In genomic region chr14:91112172-91112571, GRCh38 we compare ENCODE assay signal across 11 cellular contexts. TPM values are rescaled to one million over a fixed set of nuclear protein-coding genes. Genes with fewer than 3 reads are reported as not detected.
DNase-seq lines count a peak whose midpoint lies in the region; ATAC-seq and TF ChIP-seq lines count a peak whose summit lies in the region.
"Had no signal": no experiment of that assay in that cellular context is flagged by ENCODE, and none has a peak within 500 bp of the region (broad histone marks: within the 10 kb centered on the region; RNA-seq: fewer than 3 reads in every experiment).

No MANE protein-coding gene starts in this region.

- TF ChIP-seq POLR2A in IMR-90 (IDR thresholded peaks at IDR 0.05; ENCODE audit: low read depth, low read length) = no peak

- no peak overlapping the region for H2AFZ ChIP-seq in IMR-90 (replicated peaks; ENCODE audit: low read length, poor library complexity)

- 96% methylated on average over 4 of the region's 6 CpGs; no CpG with 5 or more reads in 1 of the 2 experiments for WGBS in IMR-90 (ENCODE audit: extremely low coverage in 2 of 2, insufficient read length in 1 of 2), 2 experiments

- H3K4ac ChIP-seq in IMR-90 (ENCODE audit: low read depth, low read length) = no peak overlapping the region

- no peak overlapping the region for H2BK15ac ChIP-seq in IMR-90 (ENCODE audit: low read depth, low read length)

- intact Hi-C loops in CD4-positive, alpha-beta memory T cell (cut with micrococcal nuclease) = no loop called here
- intact Hi-C loops in IMR-90 (cut with micrococcal nuclease) (no loop called here), Right ventricle myocardium superior (cut with DNase I) (no loop called here)
- intact Hi-C loops in activated CD8-positive, alpha-beta T cell treated with anti-CD3 and anti-CD28 coated beads for 36 hours (cut with micrococcal nuclease) = no loop called here

- no peak overlapping the region for H4K91ac ChIP-seq in IMR-90 (ENCODE audit: insufficient read depth, low read depth, low read length)

- H2BK120ac ChIP-seq in IMR-90 (ENCODE audit: low read depth, low read length) = no peak overlapping the region

- no peak overlapping the region for H2BK20ac ChIP-seq in IMR-90 (ENCODE audit: low read depth, low read length)

- peaks cover 0 to 15% of the 10 kb centered on the region in 2 donors for H3K36me3 Mint-ChIP-seq in CD4-positive, alpha-beta memory T cell
- peaks cover 27% of the 10 kb centered on the region for H3K36me3 Mint-ChIP-seq in activated CD8-positive, alpha-beta T cell treated with anti-CD3 and anti-CD28 coated beads for 36 hours (ENCODE audit: low read depth)
- H3K36me3 Mint-ChIP-seq in naive B cell = no peaks in the 10 kb centered on the region

- H4K8ac ChIP-seq in IMR-90 (ENCODE audit: low read depth in 2 of 2, low read length in 2 of 2) = no peak overlapping the region

- H3K56ac ChIP-seq in IMR-90 (ENCODE audit: extremely low read depth, insufficient read depth, low read length) = no peak overlapping the region

- H4K20me1 ChIP-seq in IMR-90 (ENCODE audit: insufficient read depth, low read length) = no peaks in the 10 kb centered on the region

- TF ChIP-seq CTCF in IMR-90 (conservative IDR thresholded peaks at IDR 0.05; ENCODE audit: low read depth, low read length) = no peak
- no peak for TF ChIP-seq CTCF in activated CD8-positive, alpha-beta T cell treated with anti-CD3 and anti-CD28 coated beads for 36 hours (IDR thresholded peaks at IDR 0.05)

- peaks cover 0 to 12% of the 10 kb centered on the region in 2 experiments; a peak in 2 of 4 replicates for H3K79me1 ChIP-seq in IMR-90 (ENCODE audit: low read depth in 1 of 2, low read length in 2 of 2)

- H3K4me3 ChIP-seq in CD4-positive, alpha-beta memory T cell (ENCODE audit: low read length in 2 of 2) = no peak overlapping the region
- no peak overlapping the region for H3K4me3 ChIP-seq in IMR-90 (ENCODE audit: insufficient read depth, low read depth, low read length)
- H3K4me3 ChIP-seq: thoracic aorta had no signal

- dilution Hi-C loops in IMR-90 (cut with HindIII; ENCODE audit: low sequenced_read_pairs, unreplicated experiment) = no loop called here

- no peak for TF ChIP-seq RAD21 in IMR-90 (IDR thresholded peaks at IDR 0.05; ENCODE audit: low read length)

- no peak overlapping the region for H4K5ac ChIP-seq in IMR-90 (ENCODE audit: low read depth, low read length)

- peak overlapping the region in 5 of 8 donors; percentile 24 to 53 (median 35) for H3K4me3 Mint-ChIP-seq in CD4-positive, alpha-beta memory T cell
- peak overlapping the region; percentile 52 for H3K4me3 Mint-ChIP-seq in activated CD8-positive, alpha-beta T cell treated with anti-CD3 and anti-CD28 coated beads for 36 hours
- H3K4me3 Mint-ChIP-seq in naive B cell = peak overlapping the region in 7 of 8 donors; percentile 21 to 78 (median 62)

- BruUV-seq in IMR-90 (replicated peaks; lab: Mats Ljungman, UMichigan) = no TSS peak

- H2AK5ac ChIP-seq in IMR-90 (ENCODE audit: low read depth, low read length) = peak overlapping the region; percentile 4; the same call in 1 of the 2 replicates

- peak overlapping the region in 6 of 7 donors; percentile 12 to 83 (median 69) for H3K27ac Mint-ChIP-seq in CD4-positive, alpha-beta memory T cell
- H3K27ac Mint-ChIP-seq in activated CD8-positive, alpha-beta T cell treated with anti-CD3 and anti-CD28 coated beads for 36 hours = peak overlapping the region; percentile 68
- peak overlapping the region in 4 of 6 donors; percentile 50 to 83 (median 56) for H3K27ac Mint-ChIP-seq in naive B cell

- CTCF ChIA-PET in CD4-positive, alpha-beta memory T cell (lab: Charles Lee; ENCODE audit: partially characterized antibody) = interaction anchor here (1.2 to 5.3 kb wide), 5 partner anchors 12 to 209 kb away, joined by 3 to 74 read pairs (median 4); partner anchors contain the start of gene RPS6KA5
- CTCF ChIA-PET in IMR-90 (lab: Yijun Ruan, JAX) = no interaction called here
- CTCF ChIA-PET in activated CD8-positive, alpha-beta T cell treated with anti-CD3 and anti-CD28 coated beads for 36 hours (lab: Charles Lee) = interaction anchor here (1.8 to 4.4 kb wide), 2 partner anchors 34 to 49 kb away, joined by 9 to 36 read pairs; partner anchors contain the start of gene RPS6KA5

- no peak overlapping the region for H3K23ac ChIP-seq in IMR-90 (ENCODE audit: low read depth, low read length)

- H3K36me3 ChIP-seq in CD4-positive, alpha-beta memory T cell (ENCODE audit: insufficient read depth, low read length) = no peaks in the 10 kb centered on the region
- H3K36me3 ChIP-seq in IMR-90 (ENCODE audit: control insufficient read depth, insufficient read depth, low read length) = no peaks in the 10 kb centered on the region
- H3K36me3 ChIP-seq: thoracic aorta had no signal

- H3K18ac ChIP-seq in IMR-90 (ENCODE audit: low read depth, low read length) = no peak overlapping the region

- peaks cover 0 to 2% (median 0%) of the 10 kb centered on the region in 8 donors for H3K9me3 Mint-ChIP-seq in CD4-positive, alpha-beta memory T cell
- H3K9me3 Mint-ChIP-seq in activated CD8-positive, alpha-beta T cell treated with anti-CD3 and anti-CD28 coated beads for 36 hours = no peaks in the 10 kb centered on the region
- no peaks in the 10 kb centered on the region for H3K9me3 Mint-ChIP-seq in naive B cell

- no peaks in the 10 kb centered on the region for H3K27me3 ChIP-seq in CD4-positive, alpha-beta memory T cell (ENCODE audit: insufficient read depth, low read length)
- H3K27me3 ChIP-seq in IMR-90 (ENCODE audit: control insufficient read depth, insufficient read depth, low read length) = no peaks in the 10 kb centered on the region

- no peak for DNase-seq in CD4-positive, alpha-beta memory T cell
- DNase-seq in IMR-90 = no peak
- DNase-seq in activated CD8-positive, alpha-beta T cell treated with anti-CD3 and anti-CD28 coated beads for 36 hours = no peak
- no peak for DNase-seq in naive B cell
- DNase-seq in Right ventricle myocardium superior = no peak
- DNase-seq in SIG-M5 treated with dmso at 0.1 percent for 504 hours (lab: John Stamatoyannopoulos, UW; ENCODE audit: unreplicated experiment) = no peak
- no peak for DNase-seq in activated CD4-positive, CD25-positive, alpha-beta regulatory T cell treated with anti-CD3 and anti-CD28 coated beads, Interleukin-2, amount 50 U/mL, for 72 hours
- DNase-seq: H9, kidney glomerular epithelial cell had no signal

- no peak overlapping the region for H3K27ac ChIP-seq in CD4-positive, alpha-beta memory T cell (ENCODE audit: low read depth, low read length)
- no peak overlapping the region for H3K27ac ChIP-seq in IMR-90 (ENCODE audit: insufficient read depth, low read length)
- H3K27ac ChIP-seq: thoracic aorta had no signal

- ATAC-seq in IMR-90 (ENCODE audit: low read depth) (no peak), naive B cell (ENCODE audit: low read depth in 2 of 2) (no peak), GM19452 (IDR thresholded peaks at IDR 0.05; ENCODE audit: unreplicated experiment) (no peak), Right ventricle myocardium superior (ENCODE audit: poor library complexity) (no peak)
- ATAC-seq in activated CD8-positive, alpha-beta T cell treated with anti-CD3 and anti-CD28 coated beads for 36 hours = no peak

- no peak overlapping the region for H3K9ac ChIP-seq in IMR-90 (ENCODE audit: low read depth, low read length)

- no peaks in the 10 kb centered on the region for H3K9me3 ChIP-seq in CD4-positive, alpha-beta memory T cell (ENCODE audit: control insufficient read depth in 1 of 2, low read length in 2 of 2)
- H3K9me3 ChIP-seq in IMR-90 (ENCODE audit: control insufficient read depth, insufficient read depth, low read length) = no peaks in the 10 kb centered on the region
- H3K9me3 ChIP-seq: thoracic aorta had no signal

- H3K9me1 ChIP-seq in IMR-90 (ENCODE audit: insufficient read depth, low read length) = peaks cover 5% of the 10 kb centered on the region

- POLR2A ChIA-PET in CD4-positive, alpha-beta memory T cell (lab: Charles Lee; ENCODE audit: partially characterized antibody) = interaction anchor here (3.2 kb wide), 1 partner anchor 34 kb away, joined by 25 read pairs; no protein-coding TSS in a partner anchor
- POLR2A ChIA-PET in IMR-90 (lab: Charles Lee; ENCODE audit: unreplicated experiment) = no interaction called here
- POLR2A ChIA-PET in activated CD8-positive, alpha-beta T cell treated with anti-CD3 and anti-CD28 coated beads for 36 hours (lab: Charles Lee) = interaction anchor here (1.1 to 3.2 kb wide), 2 partner anchors 33 to 34 kb away, joined by 3 to 20 read pairs; no protein-coding TSS in a partner anchor

- no peak overlapping the region for H3K14ac ChIP-seq in IMR-90 (replicated peaks; ENCODE audit: low read depth, low read length)

- H2AK9ac ChIP-seq in IMR-90 (replicated peaks; ENCODE audit: low read depth, low read length, poor library complexity) = no peak overlapping the region

- peaks cover 68% of the 10 kb centered on the region for H3K4me1 ChIP-seq in CD4-positive, alpha-beta memory T cell (ENCODE audit: insufficient read depth, low read length)
- H3K4me1 ChIP-seq in IMR-90 (ENCODE audit: control insufficient read depth, insufficient read depth, low read length) = peaks cover 16% of the 10 kb centered on the region; the same call in 1 of the 2 replicates

- peaks cover 58 to 83% (median 70%) of the 10 kb centered on the region in 4 donors for H3K4me1 Mint-ChIP-seq in CD4-positive, alpha-beta memory T cell
- peaks cover 59% of the 10 kb centered on the region for H3K4me1 Mint-ChIP-seq in activated CD8-positive, alpha-beta T cell treated with anti-CD3 and anti-CD28 coated beads for 36 hours (ENCODE audit: low read depth)
- peaks cover 54 to 77% (median 59%) of the 10 kb centered on the region in 3 donors for H3K4me1 Mint-ChIP-seq in naive B cell

- no peaks in the 10 kb centered on the region for H3K27me3 Mint-ChIP-seq in CD4-positive, alpha-beta memory T cell
- no peaks in the 10 kb centered on the region for H3K27me3 Mint-ChIP-seq in activated CD8-positive, alpha-beta T cell treated with anti-CD3 and anti-CD28 coated beads for 36 hours
- no peaks in the 10 kb centered on the region for H3K27me3 Mint-ChIP-seq in naive B cell

- no peak overlapping the region for H2BK5ac ChIP-seq in IMR-90 (ENCODE audit: low read depth, low read length, poor library complexity, severe bottlenecking)

- no peak overlapping the region for H3K4me2 ChIP-seq in IMR-90 (ENCODE audit: low read depth, low read length)

- in situ Hi-C loops in IMR-90 (cut with MboI; ENCODE audit: low sequenced_read_pairs) = no loop called here

RNA-seq across cellular contexts. Expression of gene DGLUCY, which starts 1.7 kb away (rescaled TPM):
- total RNA-seq in CD4-positive, alpha-beta memory T cell = 100 to 1,000 TPM; 132 to 141 TPM
- polyA plus RNA-seq in CD4-positive, alpha-beta memory T cell = 10 to 100 TPM; 40.9 to 45.5 TPM
- 8.6 and 13.3 TPM in 2 replicates for total RNA-seq in IMR-90 (2012; rRNA removed)
- 7.5 and 8.5 TPM in 2 replicates for polyA plus RNA-seq in IMR-90 (2012; rRNA removed)
- polyA plus RNA-seq in IMR-90 (2012; cell fraction: cytosol; rRNA removed) = 3.9 and 6.8 TPM in 2 replicates
- polyA plus RNA-seq in IMR-90 (2012; cell fraction: nucleus; rRNA removed; ENCODE audit: low replicate concordance) = 13.4 and 17.4 TPM in 2 replicates
- 10 to 100 TPM; 52.3 to 59.3 TPM for total RNA-seq in activated CD8-positive, alpha-beta T cell treated with anti-CD3 and anti-CD28 coated beads for 36 hours
- polyA plus RNA-seq in naive B cell (ENCODE audit: low read depth in 6 of 6) = 10 to 100 TPM; 29.3 to 54.3 (median 37.7) TPM
- total RNA-seq in Right ventricle myocardium superior = 240 TPM

RNA-seq across cellular contexts. Expression of gene RPS6KA5, which starts 51.7 kb away (rescaled TPM):
- 10 to 100 TPM; 42.9 to 44.7 TPM for total RNA-seq in CD4-positive, alpha-beta memory T cell
- 10 to 100 TPM; 28.8 to 29.7 TPM for polyA plus RNA-seq in CD4-positive, alpha-beta memory T cell
- total RNA-seq in IMR-90 (2012; rRNA removed) = 0.28 and 0.36 TPM in 2 replicates
- 0.30 and 0.36 TPM in 2 replicates for polyA plus RNA-seq in IMR-90 (2012; rRNA removed)
- polyA plus RNA-seq in IMR-90 (2012; cell fraction: cytosol; rRNA removed) = 0.06 and 0.12 TPM in 2 replicates
- polyA plus RNA-seq in IMR-90 (2012; cell fraction: nucleus; rRNA removed; ENCODE audit: low replicate concordance) = 0.05 and 0.48 TPM in 2 replicates
- 10 to 100 TPM; 12.8 to 12.9 TPM for total RNA-seq in activated CD8-positive, alpha-beta T cell treated with anti-CD3 and anti-CD28 coated beads for 36 hours
- polyA plus RNA-seq in naive B cell (ENCODE audit: low read depth in 6 of 6) = 10 to 100 TPM; 21.2 to 33.3 (median 27.8) TPM
- total RNA-seq in Right ventricle myocardium superior = 14.6 TPM

Comparison
In these comparisons a context has a peak if more than half of its experiments do, and no peak if none do; other contexts are left out.
1. RNA of gene RPS6KA5, which starts 51.7 kb away (total RNA-seq): 42.9 to 44.7 TPM in CD4-positive, alpha-beta memory T cell, 14.6 TPM in Right ventricle myocardium superior (single experiment) and 12.8 to 12.9 TPM in activated CD8-positive, alpha-beta T cell treated with anti-CD3 and anti-CD28 coated beads for 36 hours; 0.28 to 0.36 TPM in IMR-90; every median in the first group is over 10 times any median in the second.
2. Peak in every context shown above with its lines, with median percentiles within 50 percentile points of each other: H3K27ac Mint-ChIP-seq and H3K4me3 Mint-ChIP-seq.